Comparison of ENCODE assay signal across 8 cellular contexts in genomic region chrX:2928583-2929434, GRCh38. TPM values are rescaled to one million over a fixed set of nuclear protein-coding genes. Genes with fewer than 3 reads are reported as not detected.
DNase-seq lines count a peak whose midpoint lies in the region; ATAC-seq and TF ChIP-seq lines count a peak whose summit lies in the region.

TSS of gene ARSD (minus strand) at chrX:2929339. CDS start at chrX:2929275, 64 bp downstream.

- WGBS in esophagus squamous epithelium, 2 donors, result 0% methylated on average over 16 to 20 of the region's 84 CpGs

- intact Hi-C loops in esophagus squamous epithelium (cut with DNase I), result no loop called here

- ATAC-seq in HG02610 (IDR thresholded peaks at IDR 0.05; ENCODE audit: unreplicated experiment), result peak; percentile 91
- peak; percentile 87 for ATAC-seq in stimulated activated naive CD8-positive, alpha-beta T cell treated with anti-CD3 and anti-CD28 coated beads, Interleukin-15, Interleukin-2, amounts not matched to agents 100 U/mL and 50 U/mL, for 24 hours

- H3K9ac ChIP-seq in muscle layer of colon (ENCODE audit: low read length), result no peak within 1 kb of the TSS

- no peaks in the 10 kb centered on the region for H3K36me3 ChIP-seq in esophagus squamous epithelium
- no peaks in the 10 kb centered on the region for H3K36me3 ChIP-seq in muscle layer of colon (ENCODE audit: insufficient read depth, low read length)

- TF ChIP-seq POLR2A in esophagus squamous epithelium (IDR thresholded peaks at IDR 0.05), result peak in 3 of 4 donors; percentile 53 to 96 (median 93)

- TF ChIP-seq CTCF in GM13976 (IDR thresholded peaks at IDR 0.05; ENCODE audit: borderline replicate concordance, control extremely low read depth, extremely low read depth, insufficient read depth, missing control alignments) (no peak), esophagus squamous epithelium (IDR thresholded peaks at IDR 0.05) (no peak)

- H3K4me1 ChIP-seq in esophagus squamous epithelium (peaks cover 0 to 5% (median 0%) of the 10 kb centered on the region in 3 donors), muscle layer of colon (ENCODE audit: insufficient read depth, low read length) (no peaks in the 10 kb centered on the region)

- H3K9me3 ChIP-seq in esophagus squamous epithelium, result peaks cover 0 to 11% (median 0%) of the 10 kb centered on the region in 3 donors
- H3K9me3 ChIP-seq in muscle layer of colon (ENCODE audit: low read length), result peaks cover 6% of the 10 kb centered on the region

- DNase-seq in GM13976 (ENCODE audit: low spot score) (peak; percentile 72), NCI-H460 (ENCODE audit: extremely low read depth, low read depth) (peak; percentile 80), esophagus squamous epithelium (lab: John Stamatoyannopoulos, UW) (peak; percentile 75), NCI-H446 (lab: John Stamatoyannopoulos, UW) (no peak)
- peak; percentile 48 to 62 for DNase-seq in activated T-cell treated with anti-CD3 and anti-CD28 coated beads, Interleukin-2, amount 50 U/mL, for 48 hours
- DNase-seq in stimulated activated naive CD8-positive, alpha-beta T cell treated with anti-CD3 and anti-CD28 coated beads, Interleukin-15, Interleukin-2, amounts not matched to agents 100 U/mL and 50 U/mL, for 24 hours, result peak; percentile 53

- no peaks in the 10 kb centered on the region for H3K27me3 ChIP-seq in esophagus squamous epithelium
- peaks cover 0 to 4% of the 10 kb centered on the region in 2 donors for H3K27me3 ChIP-seq in muscle layer of colon (ENCODE audit: control insufficient read depth in 1 of 2, insufficient read depth in 2 of 2, low read length in 2 of 2)

- in situ Hi-C loops in GM13976 (cut with MboI; ENCODE audit: low sequenced_read_pairs, unreplicated experiment), result no loop called here

- H3K4me3 ChIP-seq in esophagus squamous epithelium (peak within 1 kb of the TSS; percentile 57 to 95 (median 73)), muscle layer of colon (ENCODE audit: low read depth in 1 of 2, low read length in 2 of 2) (peak within 1 kb of the TSS; percentile 32 to 45)

- peak within 1 kb of the TSS; percentile 94 to 99 (median 98) for H3K27ac ChIP-seq in esophagus squamous epithelium
- peak within 1 kb of the TSS; percentile 76 for H3K27ac ChIP-seq in muscle layer of colon (ENCODE audit: low read depth, low read length)

RNA-seq across cellular contexts. Expression of gene ARSD, which starts in this region (rescaled TPM):
- 15.5 and 17.9 TPM in 2 replicates for total RNA-seq in NCI-H460 (2014; rRNA removed; shearing (Covaris generic))
- polyA plus RNA-seq in NCI-H460 (2014; cell fraction: nucleus; rRNA removed), result 12.6 and 22.7 TPM in 2 replicates
- 10 to 100 TPM in 3 of 4 donors, 1 to 10 TPM in 1; 9.7 to 25.5 (median 19.2) TPM for total RNA-seq in esophagus squamous epithelium

Comparison
In these comparisons a context has a peak if more than half of its experiments do, and no peak if none do; other contexts are left out.
1. DNase-seq: peak in GM13976 (single experiment), NCI-H460 (single experiment), activated T-cell treated with anti-CD3 and anti-CD28 coated beads, Interleukin-2, amount 50 U/mL, for 48 hours (2 of 2), esophagus squamous epithelium (single experiment) and stimulated activated naive CD8-positive, alpha-beta T cell treated with anti-CD3 and anti-CD28 coated beads, Interleukin-15, Interleukin-2, amounts not matched to agents 100 U/mL and 50 U/mL, for 24 hours (single experiment); none in NCI-H446 (0 of 2).